Comparison of ENCODE assay signal across 30 cellular contexts in the genomic region with DNA sequence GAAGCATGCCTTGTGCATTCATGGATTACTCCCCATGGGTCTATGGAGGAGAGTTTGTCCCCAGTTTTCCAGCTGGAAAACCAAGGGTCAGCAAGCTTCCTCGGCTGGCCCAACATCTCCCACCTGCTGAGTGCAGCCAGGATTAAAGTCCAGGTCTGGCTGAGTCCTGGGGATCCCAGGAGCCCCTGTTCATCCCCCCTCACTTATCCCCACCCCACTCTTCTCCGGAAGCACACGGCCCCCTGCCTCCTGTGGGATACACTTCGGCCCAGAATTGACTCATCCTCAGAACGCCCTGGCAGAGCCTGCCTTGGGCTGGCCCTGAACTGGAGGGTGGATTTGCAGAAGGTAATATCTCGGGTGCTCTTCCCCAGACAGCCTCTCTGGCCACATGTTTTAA.
"Had no signal": no experiment of that assay in that cellular context is flagged by ENCODE, and none has a peak within 500 bp of the region (broad histone marks: within the 10 kb centered on the region; RNA-seq: fewer than 3 reads in every experiment).

No MANE protein-coding gene starts in this region.

- H3K27ac Mint-ChIP-seq: activated B cell treated with CpG ODN at 0.5 μM for 24 hours; activated CD8-positive, alpha-beta T cell treated with anti-CD3 and anti-CD28 coated beads for 36 hours; activated naive CD8-positive, alpha-beta T cell; activated T-helper 17 cell treated with anti-CD3 and anti-CD28 coated beads, Interleukin-2, amount 50 U/mL, for 72 hours; T-helper 17 cell; T-helper 2 cell treated with Interferon-gamma antibody and Interleukin-4, amounts not matched to agents 5 μg/mL and 100 μg/mL, for 36 hours had no signal

- ATAC-seq: activated CD4-positive, CD25-positive, alpha-beta regulatory T cell treated with anti-CD3 and anti-CD28 coated beads, Interleukin-2, amount 50 U/mL, for 24 hours; activated CD8-positive, alpha-beta T cell treated with anti-CD3 and anti-CD28 coated beads for 36 hours; activated T-cell treated with anti-CD3 and anti-CD28 coated beads, Interleukin-2, amount 50 U/mL, for 4 hours; activated T-helper 17 cell treated with anti-CD3 and anti-CD28 coated beads, Interleukin-2, amount 50 U/mL, for 72 hours; gastroesophageal sphincter; T-helper 17 cell had no signal

- H3K9me3 ChIP-seq: colonic mucosa, esophagus squamous epithelium had no signal

- H3K4me1 ChIP-seq: colonic mucosa had no signal

- H3K4me1 Mint-ChIP-seq: activated B cell treated with CpG ODN at 0.5 μM for 24 hours; activated T-helper 17 cell treated with anti-CD3 and anti-CD28 coated beads, Interleukin-2, amount 50 U/mL, for 72 hours; T-helper 17 cell had no signal

- H3K9me3 Mint-ChIP-seq: activated T-helper 17 cell treated with anti-CD3 and anti-CD28 coated beads, Interleukin-2, amount 50 U/mL, for 72 hours had no signal

- H3K27me3 Mint-ChIP-seq: activated CD8-positive, alpha-beta T cell treated with anti-CD3 and anti-CD28 coated beads for 36 hours had no signal

- H3K27me3 ChIP-seq: brain microvascular endothelial cell, colonic mucosa had no signal

- H3K4me3 Mint-ChIP-seq: activated B cell treated with CpG ODN at 0.5 μM for 24 hours; activated CD8-positive, alpha-beta T cell treated with anti-CD3 and anti-CD28 coated beads for 36 hours; activated naive CD8-positive, alpha-beta T cell; activated T-cell treated with anti-CD3 and anti-CD28 coated beads, Interleukin-2, amount 50 U/mL, for 4 hours; activated T-helper 17 cell treated with anti-CD3 and anti-CD28 coated beads, Interleukin-2, amount 50 U/mL, for 72 hours; T-helper 17 cell; T-helper 2 cell treated with Interferon-gamma antibody and Interleukin-4, amounts not matched to agents 5 μg/mL and 100 μg/mL, for 36 hours had no signal

- H3K27ac ChIP-seq: brain microvascular endothelial cell, colonic mucosa, epithelial cell of prostate, esophagus squamous epithelium, gastroesophageal sphincter, WERI-Rb-1 had no signal

- DNase-seq: activated B cell treated with CpG ODN at 0.5 μM for 24 hours; activated CD4-positive, alpha-beta T cell treated with anti-CD3 and anti-CD28 coated beads for 48 hours; activated CD4-positive, alpha-beta T cell treated with anti-CD3 and anti-CD28 coated beads, Interleukin-2, amount 50 U/mL, for 1 hour; activated CD4-positive, alpha-beta T cell treated with anti-CD3 and anti-CD28 coated beads, Interleukin-2, amount 50 U/mL, for 48 hours; activated CD8-positive, alpha-beta memory T cell treated with anti-CD3 and anti-CD28 coated beads for 24 hours; activated CD8-positive, alpha-beta T cell treated with anti-CD3 and anti-CD28 coated beads for 36 hours; activated effector memory CD4-positive, alpha-beta T cell treated with Interleukin-2 at 50 U/mL for 16 hours; activated gamma-delta T cell treated with Interleukin-2 at 50 U/mL for 16 hours; activated naive CD4-positive, alpha-beta T cell treated with anti-CD3 and anti-CD28 coated beads, Interleukin-2, amount 50 U/mL, for 16 hours; activated naive CD4-positive, alpha-beta T cell treated with Interleukin-2 at 50 U/mL for 16 hours; activated T-cell treated with anti-CD3 and anti-CD28 coated beads, Interleukin-2, amount 50 U/mL, for 4 hours; amniotic stem cell; anterior cingulate cortex; brain microvascular endothelial cell; caudate nucleus; cerebellar nuclear complex; colonic mucosa; effector CD8-positive, alpha-beta T cell; esophagus squamous epithelium; foreskin melanocyte; T-helper 1 cell; T-helper 17 cell; T1000; WERI-Rb-1 had no signal

- H3K36me3 ChIP-seq: brain microvascular endothelial cell, colonic mucosa, esophagus squamous epithelium, gastroesophageal sphincter, WERI-Rb-1 had no signal

- H3K4me3 ChIP-seq: colonic mucosa, esophagus squamous epithelium, gastroesophageal sphincter had no signal
